In the genomic region with DNA sequence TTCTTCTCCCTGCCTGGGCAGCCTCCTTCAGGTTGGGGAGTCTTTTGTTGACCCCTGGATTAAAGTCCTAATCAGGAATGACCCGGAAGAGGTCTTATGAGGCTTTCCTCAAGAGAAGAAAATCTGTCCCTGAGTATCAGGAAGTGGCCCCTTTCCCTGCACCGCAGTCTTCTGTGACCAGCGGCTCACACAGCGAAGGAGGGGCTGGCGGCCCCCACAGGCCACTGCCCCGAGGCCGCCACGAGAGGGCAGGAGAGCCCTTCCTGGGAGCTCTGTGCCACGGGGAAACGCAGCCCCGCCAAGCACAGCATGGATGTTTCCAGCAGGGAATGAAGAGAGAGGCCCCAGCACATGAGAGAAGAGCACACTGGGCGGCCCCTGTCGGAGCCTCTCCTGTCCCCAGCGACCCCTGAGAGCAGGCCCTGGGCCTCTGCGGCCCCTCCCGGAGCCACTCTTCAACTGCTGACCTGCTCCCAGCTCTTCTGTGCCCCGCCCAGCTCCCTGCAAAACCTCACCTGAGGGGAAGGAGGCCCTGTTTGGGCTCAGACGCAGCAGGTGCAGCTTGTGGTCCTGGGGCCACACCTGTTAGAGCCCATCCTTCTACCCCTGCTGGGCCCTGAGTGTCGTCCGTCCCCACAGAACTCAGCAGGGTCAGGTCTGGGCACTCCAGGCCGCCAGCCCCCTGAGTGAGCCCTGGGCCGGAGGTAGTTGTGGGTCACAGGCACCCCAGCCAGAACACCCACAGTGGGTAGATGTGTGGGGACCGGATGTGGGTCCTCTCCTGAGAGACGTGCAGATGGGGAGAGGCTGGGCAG, we compare ENCODE assay signal across 1 cellular context.
TF ChIP-seq lines count a peak whose summit lies in the region.

No MANE protein-coding gene starts in this region.

TF ChIP-seq in HepG2, 621 proteins besides CTCF, POLR2A, EP300 and RAD21 (continued from another document and continues in another):
- TF ChIP-seq, protein P1, sequence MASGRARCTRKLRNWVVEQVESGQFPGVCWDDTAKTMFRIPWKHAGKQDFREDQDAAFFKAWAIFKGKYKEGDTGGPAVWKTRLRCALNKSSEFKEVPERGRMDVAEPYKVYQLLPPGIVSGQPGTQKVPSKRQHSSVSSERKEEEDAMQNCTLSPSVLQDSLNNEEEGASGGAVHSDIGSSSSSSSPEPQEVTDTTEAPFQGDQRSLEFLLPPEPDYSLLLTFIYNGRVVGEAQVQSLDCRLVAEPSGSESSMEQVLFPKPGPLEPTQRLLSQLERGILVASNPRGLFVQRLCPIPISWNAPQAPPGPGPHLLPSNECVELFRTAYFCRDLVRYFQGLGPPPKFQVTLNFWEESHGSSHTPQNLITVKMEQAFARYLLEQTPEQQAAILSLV (CRISPR knock-in tag; IDR thresholded peaks at IDR 0.05; ENCODE audit: borderline replicate concordance) = 0 out of 2 replicates have a peak, but pooled peaks have one; percentile 14
- TF ChIP-seq ZKSCAN5 (CRISPR knock-in tag; IDR thresholded peaks at IDR 0.05) (no peak), ZNF432 (CRISPR knock-in tag; IDR thresholded peaks at IDR 0.05; ENCODE audit: borderline replicate concordance) (no peak), KDM1A (CRISPR knock-in tag; IDR thresholded peaks at IDR 0.05) (no peak), RELA (CRISPR knock-in tag; IDR thresholded peaks at IDR 0.05) (no peak), NKX3-1 (CRISPR knock-in tag; IDR thresholded peaks at IDR 0.05) (no peak), FOXM1 (CRISPR knock-in tag; IDR thresholded peaks at IDR 0.05) (no peak), RBFOX2 (IDR thresholded peaks at IDR 0.05; ENCODE audit: low read depth, low read length) (peak; percentile 47; the same call in 1 of the 2 replicates), FOXO1 (CRISPR knock-in tag; IDR thresholded peaks at IDR 0.05) (peak; percentile 45; the same call in 1 of the 2 replicates), ZNF24 (IDR thresholded peaks at IDR 0.05) (no peak), ZNF678 (CRISPR knock-in tag; IDR thresholded peaks at IDR 0.05) (no peak), BHLHE40 (IDR thresholded peaks at IDR 0.05; ENCODE audit: low read length) (peak; percentile 44; the same call in 1 of the 2 replicates), ZNF3 (CRISPR knock-in tag; IDR thresholded peaks at IDR 0.05) (no peak), ZNF782 (CRISPR knock-in tag; IDR thresholded peaks at IDR 0.05; ENCODE audit: borderline replicate concordance) (no peak), MEF2D (CRISPR knock-in tag; IDR thresholded peaks at IDR 0.05) (no peak), HOXA7 (CRISPR knock-in tag; IDR thresholded peaks at IDR 0.05) (no peak), PAWR (CRISPR knock-in tag; IDR thresholded peaks at IDR 0.05; ENCODE audit: borderline replicate concordance) (no peak), YEATS4 (CRISPR knock-in tag; IDR thresholded peaks at IDR 0.05; ENCODE audit: borderline replicate concordance) (peak; percentile 36; the same call in 1 of the 2 replicates), CAMTA2 (CRISPR knock-in tag; IDR thresholded peaks at IDR 0.05; ENCODE audit: borderline replicate concordance) (peak; percentile 59; the same call in 1 of the 2 replicates), ZNF558 (CRISPR knock-in tag; IDR thresholded peaks at IDR 0.05; ENCODE audit: borderline replicate concordance) (no peak), ZNF383 (CRISPR knock-in tag; IDR thresholded peaks at IDR 0.05; ENCODE audit: borderline replicate concordance) (no peak), MIER3 (CRISPR knock-in tag; IDR thresholded peaks at IDR 0.05; ENCODE audit: borderline replicate concordance) (no peak), RAD51 (IDR thresholded peaks at IDR 0.05; ENCODE audit: borderline replicate concordance) (no peak), POGZ (CRISPR knock-in tag; IDR thresholded peaks at IDR 0.05) (0 out of 2 replicates have a peak, but pooled peaks have one; percentile 23)
- TF ChIP-seq, protein P2, sequence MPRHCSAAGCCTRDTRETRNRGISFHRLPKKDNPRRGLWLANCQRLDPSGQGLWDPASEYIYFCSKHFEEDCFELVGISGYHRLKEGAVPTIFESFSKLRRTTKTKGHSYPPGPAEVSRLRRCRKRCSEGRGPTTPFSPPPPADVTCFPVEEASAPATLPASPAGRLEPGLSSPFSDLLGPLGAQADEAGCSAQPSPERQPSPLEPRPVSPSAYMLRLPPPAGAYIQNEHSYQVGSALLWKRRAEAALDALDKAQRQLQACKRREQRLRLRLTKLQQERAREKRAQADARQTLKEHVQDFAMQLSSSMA (CRISPR knock-in tag; IDR thresholded peaks at IDR 0.05) = no peak
- TF ChIP-seq, protein P3, sequence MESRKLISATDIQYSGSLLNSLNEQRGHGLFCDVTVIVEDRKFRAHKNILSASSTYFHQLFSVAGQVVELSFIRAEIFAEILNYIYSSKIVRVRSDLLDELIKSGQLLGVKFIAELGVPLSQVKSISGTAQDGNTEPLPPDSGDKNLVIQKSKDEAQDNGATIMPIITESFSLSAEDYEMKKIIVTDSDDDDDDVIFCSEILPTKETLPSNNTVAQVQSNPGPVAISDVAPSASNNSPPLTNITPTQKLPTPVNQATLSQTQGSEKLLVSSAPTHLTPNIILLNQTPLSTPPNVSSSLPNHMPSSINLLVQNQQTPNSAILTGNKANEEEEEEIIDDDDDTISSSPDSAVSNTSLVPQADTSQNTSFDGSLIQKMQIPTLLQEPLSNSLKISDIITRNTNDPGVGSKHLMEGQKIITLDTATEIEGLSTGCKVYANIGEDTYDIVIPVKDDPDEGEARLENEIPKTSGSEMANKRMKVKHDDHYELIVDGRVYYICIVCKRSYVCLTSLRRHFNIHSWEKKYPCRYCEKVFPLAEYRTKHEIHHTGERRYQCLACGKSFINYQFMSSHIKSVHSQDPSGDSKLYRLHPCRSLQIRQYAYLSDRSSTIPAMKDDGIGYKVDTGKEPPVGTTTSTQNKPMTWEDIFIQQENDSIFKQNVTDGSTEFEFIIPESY (CRISPR knock-in tag; IDR thresholded peaks at IDR 0.05) = peak; percentile 56; the same call in 1 of the 2 replicates
- TF ChIP-seq, protein P4, sequence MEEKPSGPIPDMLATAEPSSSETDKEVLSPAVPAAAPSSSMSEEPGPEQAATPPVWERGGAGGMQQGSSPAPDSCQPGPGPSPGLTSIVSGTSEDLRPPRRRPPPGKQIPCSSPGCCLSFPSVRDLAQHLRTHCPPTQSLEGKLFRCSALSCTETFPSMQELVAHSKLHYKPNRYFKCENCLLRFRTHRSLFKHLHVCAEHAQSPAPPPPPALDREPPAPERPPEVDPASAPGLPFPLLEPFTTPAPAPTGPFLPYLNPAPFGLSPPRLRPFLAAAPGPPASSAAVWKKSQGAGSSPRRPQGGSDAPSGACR (CRISPR knock-in tag; IDR thresholded peaks at IDR 0.05) = peak; percentile 94
- TF ChIP-seq, protein P5, sequence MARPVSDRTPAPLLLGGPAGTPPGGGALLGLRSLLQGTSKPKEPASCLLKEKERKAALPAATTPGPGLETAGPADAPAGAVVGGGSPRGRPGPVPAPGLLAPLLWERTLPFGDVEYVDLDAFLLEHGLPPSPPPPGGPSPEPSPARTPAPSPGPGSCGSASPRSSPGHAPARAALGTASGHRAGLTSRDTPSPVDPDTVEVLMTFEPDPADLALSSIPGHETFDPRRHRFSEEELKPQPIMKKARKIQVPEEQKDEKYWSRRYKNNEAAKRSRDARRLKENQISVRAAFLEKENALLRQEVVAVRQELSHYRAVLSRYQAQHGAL (CRISPR knock-in tag; IDR thresholded peaks at IDR 0.05; ENCODE audit: not compliant biosample characterization) = no peak
- TF ChIP-seq, protein P6, sequence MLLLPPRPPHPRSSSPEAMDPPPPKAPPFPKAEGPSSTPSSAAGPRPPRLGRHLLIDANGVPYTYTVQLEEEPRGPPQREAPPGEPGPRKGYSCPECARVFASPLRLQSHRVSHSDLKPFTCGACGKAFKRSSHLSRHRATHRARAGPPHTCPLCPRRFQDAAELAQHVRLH (CRISPR knock-in tag; IDR thresholded peaks at IDR 0.05; ENCODE audit: borderline replicate concordance, low read depth) = peak; percentile 83; the same call in 1 of the 2 replicates
- TF ChIP-seq, protein P7, sequence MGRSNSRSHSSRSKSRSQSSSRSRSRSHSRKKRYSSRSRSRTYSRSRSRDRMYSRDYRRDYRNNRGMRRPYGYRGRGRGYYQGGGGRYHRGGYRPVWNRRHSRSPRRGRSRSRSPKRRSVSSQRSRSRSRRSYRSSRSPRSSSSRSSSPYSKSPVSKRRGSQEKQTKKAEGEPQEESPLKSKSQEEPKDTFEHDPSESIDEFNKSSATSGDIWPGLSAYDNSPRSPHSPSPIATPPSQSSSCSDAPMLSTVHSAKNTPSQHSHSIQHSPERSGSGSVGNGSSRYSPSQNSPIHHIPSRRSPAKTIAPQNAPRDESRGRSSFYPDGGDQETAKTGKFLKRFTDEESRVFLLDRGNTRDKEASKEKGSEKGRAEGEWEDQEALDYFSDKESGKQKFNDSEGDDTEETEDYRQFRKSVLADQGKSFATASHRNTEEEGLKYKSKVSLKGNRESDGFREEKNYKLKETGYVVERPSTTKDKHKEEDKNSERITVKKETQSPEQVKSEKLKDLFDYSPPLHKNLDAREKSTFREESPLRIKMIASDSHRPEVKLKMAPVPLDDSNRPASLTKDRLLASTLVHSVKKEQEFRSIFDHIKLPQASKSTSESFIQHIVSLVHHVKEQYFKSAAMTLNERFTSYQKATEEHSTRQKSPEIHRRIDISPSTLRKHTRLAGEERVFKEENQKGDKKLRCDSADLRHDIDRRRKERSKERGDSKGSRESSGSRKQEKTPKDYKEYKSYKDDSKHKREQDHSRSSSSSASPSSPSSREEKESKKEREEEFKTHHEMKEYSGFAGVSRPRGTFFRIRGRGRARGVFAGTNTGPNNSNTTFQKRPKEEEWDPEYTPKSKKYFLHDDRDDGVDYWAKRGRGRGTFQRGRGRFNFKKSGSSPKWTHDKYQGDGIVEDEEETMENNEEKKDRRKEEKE (IDR thresholded peaks at IDR 0.05) = no peak
- TF ChIP-seq, protein P8, sequence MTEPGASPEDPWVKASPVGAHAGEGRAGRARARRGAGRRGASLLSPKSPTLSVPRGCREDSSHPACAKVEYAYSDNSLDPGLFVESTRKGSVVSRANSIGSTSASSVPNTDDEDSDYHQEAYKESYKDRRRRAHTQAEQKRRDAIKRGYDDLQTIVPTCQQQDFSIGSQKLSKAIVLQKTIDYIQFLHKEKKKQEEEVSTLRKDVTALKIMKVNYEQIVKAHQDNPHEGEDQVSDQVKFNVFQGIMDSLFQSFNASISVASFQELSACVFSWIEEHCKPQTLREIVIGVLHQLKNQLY (CRISPR knock-in tag; IDR thresholded peaks at IDR 0.05) = no peak
- TF ChIP-seq, protein P9, sequence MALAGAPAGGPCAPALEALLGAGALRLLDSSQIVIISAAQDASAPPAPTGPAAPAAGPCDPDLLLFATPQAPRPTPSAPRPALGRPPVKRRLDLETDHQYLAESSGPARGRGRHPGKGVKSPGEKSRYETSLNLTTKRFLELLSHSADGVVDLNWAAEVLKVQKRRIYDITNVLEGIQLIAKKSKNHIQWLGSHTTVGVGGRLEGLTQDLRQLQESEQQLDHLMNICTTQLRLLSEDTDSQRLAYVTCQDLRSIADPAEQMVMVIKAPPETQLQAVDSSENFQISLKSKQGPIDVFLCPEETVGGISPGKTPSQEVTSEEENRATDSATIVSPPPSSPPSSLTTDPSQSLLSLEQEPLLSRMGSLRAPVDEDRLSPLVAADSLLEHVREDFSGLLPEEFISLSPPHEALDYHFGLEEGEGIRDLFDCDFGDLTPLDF (CRISPR knock-in tag; IDR thresholded peaks at IDR 0.05) = no peak
- TF ChIP-seq, protein P10, sequence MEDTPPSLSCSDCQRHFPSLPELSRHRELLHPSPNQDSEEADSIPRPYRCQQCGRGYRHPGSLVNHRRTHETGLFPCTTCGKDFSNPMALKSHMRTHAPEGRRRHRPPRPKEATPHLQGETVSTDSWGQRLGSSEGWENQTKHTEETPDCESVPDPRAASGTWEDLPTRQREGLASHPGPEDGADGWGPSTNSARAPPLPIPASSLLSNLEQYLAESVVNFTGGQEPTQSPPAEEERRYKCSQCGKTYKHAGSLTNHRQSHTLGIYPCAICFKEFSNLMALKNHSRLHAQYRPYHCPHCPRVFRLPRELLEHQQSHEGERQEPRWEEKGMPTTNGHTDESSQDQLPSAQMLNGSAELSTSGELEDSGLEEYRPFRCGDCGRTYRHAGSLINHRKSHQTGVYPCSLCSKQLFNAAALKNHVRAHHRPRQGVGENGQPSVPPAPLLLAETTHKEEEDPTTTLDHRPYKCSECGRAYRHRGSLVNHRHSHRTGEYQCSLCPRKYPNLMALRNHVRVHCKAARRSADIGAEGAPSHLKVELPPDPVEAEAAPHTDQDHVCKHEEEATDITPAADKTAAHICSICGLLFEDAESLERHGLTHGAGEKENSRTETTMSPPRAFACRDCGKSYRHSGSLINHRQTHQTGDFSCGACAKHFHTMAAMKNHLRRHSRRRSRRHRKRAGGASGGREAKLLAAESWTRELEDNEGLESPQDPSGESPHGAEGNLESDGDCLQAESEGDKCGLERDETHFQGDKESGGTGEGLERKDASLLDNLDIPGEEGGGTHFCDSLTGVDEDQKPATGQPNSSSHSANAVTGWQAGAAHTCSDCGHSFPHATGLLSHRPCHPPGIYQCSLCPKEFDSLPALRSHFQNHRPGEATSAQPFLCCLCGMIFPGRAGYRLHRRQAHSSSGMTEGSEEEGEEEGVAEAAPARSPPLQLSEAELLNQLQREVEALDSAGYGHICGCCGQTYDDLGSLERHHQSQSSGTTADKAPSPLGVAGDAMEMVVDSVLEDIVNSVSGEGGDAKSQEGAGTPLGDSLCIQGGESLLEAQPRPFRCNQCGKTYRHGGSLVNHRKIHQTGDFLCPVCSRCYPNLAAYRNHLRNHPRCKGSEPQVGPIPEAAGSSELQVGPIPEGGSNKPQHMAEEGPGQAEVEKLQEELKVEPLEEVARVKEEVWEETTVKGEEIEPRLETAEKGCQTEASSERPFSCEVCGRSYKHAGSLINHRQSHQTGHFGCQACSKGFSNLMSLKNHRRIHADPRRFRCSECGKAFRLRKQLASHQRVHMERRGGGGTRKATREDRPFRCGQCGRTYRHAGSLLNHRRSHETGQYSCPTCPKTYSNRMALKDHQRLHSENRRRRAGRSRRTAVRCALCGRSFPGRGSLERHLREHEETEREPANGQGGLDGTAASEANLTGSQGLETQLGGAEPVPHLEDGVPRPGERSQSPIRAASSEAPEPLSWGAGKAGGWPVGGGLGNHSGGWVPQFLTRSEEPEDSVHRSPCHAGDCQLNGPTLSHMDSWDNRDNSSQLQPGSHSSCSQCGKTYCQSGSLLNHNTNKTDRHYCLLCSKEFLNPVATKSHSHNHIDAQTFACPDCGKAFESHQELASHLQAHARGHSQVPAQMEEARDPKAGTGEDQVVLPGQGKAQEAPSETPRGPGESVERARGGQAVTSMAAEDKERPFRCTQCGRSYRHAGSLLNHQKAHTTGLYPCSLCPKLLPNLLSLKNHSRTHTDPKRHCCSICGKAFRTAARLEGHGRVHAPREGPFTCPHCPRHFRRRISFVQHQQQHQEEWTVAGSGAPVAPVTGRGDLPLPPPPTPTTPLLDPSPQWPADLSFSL (CRISPR knock-in tag; IDR thresholded peaks at IDR 0.05) = peak; percentile 46; the same call in 1 of the 2 replicates
- TF ChIP-seq, protein P11, sequence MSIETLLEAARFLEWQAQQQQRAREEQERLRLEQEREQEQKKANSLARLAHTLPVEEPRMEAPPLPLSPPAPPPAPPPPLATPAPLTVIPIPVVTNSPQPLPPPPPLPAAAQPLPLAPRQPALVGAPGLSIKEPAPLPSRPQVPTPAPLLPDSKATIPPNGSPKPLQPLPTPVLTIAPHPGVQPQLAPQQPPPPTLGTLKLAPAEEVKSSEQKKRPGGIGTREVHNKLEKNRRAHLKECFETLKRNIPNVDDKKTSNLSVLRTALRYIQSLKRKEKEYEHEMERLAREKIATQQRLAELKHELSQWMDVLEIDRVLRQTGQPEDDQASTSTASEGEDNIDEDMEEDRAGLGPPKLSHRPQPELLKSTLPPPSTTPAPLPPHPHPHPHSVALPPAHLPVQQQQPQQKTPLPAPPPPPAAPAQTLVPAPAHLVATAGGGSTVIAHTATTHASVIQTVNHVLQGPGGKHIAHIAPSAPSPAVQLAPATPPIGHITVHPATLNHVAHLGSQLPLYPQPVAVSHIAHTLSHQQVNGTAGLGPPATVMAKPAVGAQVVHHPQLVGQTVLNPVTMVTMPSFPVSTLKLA (IDR thresholded peaks at IDR 0.05) = no peak
